Comparison of ENCODE assay signal across 1 cellular context in the genomic region with DNA sequence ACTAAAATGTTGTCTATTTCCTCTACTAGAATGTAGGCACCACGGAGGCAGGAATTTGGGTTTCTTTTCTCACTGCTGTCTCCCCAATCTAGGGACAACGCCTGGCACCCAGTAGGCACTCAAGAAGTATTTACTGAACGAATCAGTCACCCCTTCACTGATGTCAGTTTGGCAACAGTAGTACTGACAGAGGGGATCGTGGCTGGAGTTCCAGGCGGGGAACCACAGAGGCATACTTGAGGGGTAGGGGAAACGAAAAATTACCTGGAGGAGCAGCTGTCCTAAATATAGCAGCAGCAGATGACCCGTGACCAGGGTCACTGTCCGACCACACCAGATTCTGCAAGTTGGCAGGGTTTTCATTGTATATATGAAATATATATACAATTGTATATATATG.
TF ChIP-seq lines count a peak whose summit lies in the region.

No MANE protein-coding gene starts in this region.

TF ChIP-seq in GM12878, 131 proteins besides CTCF, POLR2A, EP300 and RAD21:
- TF ChIP-seq ZNF384 (IDR thresholded peaks at IDR 0.05; ENCODE audit: borderline replicate concordance, low read depth, low read length) (no peak), ZSCAN29 (IDR thresholded peaks at IDR 0.05) (no peak), NR2C2 (IDR thresholded peaks at IDR 0.05; ENCODE audit: borderline replicate concordance, control insufficient read depth, insufficient read length, low read depth) (no peak), RB1 (IDR thresholded peaks at IDR 0.05; ENCODE audit: borderline replicate concordance) (no peak), YY1 (IDR thresholded peaks at IDR 0.05; ENCODE audit: low read depth, low read length) (no peak), BCL11A (IDR thresholded peaks at IDR 0.05; ENCODE audit: low read depth, low read length) (no peak), EGR1 (IDR thresholded peaks at IDR 0.05; ENCODE audit: borderline replicate concordance in 1 of 2, low read depth in 2 of 2, low read length in 2 of 2) (no peak), TCF12 (IDR thresholded peaks at IDR 0.05; ENCODE audit: low read depth, low read length) (no peak), NFYA (IDR thresholded peaks at IDR 0.05; ENCODE audit: borderline replicate concordance, low read depth, low read length) (no peak), TAF1 (IDR thresholded peaks at IDR 0.05; ENCODE audit: borderline replicate concordance, low read depth, low read length) (no peak), SRF (IDR thresholded peaks at IDR 0.05; ENCODE audit: low read depth in 2 of 2, low read length in 2 of 2) (no peak), STAT1 (conservative IDR thresholded peaks at IDR 0.05) (no peak), HCFC1 (IDR thresholded peaks at IDR 0.05; ENCODE audit: low read length) (no peak), NRF1 (conservative IDR thresholded peaks at IDR 0.05; ENCODE audit: low read depth, low read length) (no peak), SREBF2 (IDR thresholded peaks at IDR 0.05; ENCODE audit: low read length) (no peak), SP1 (IDR thresholded peaks at IDR 0.05; ENCODE audit: low read depth, low read length) (no peak)
- TF ChIP-seq, protein P1, sequence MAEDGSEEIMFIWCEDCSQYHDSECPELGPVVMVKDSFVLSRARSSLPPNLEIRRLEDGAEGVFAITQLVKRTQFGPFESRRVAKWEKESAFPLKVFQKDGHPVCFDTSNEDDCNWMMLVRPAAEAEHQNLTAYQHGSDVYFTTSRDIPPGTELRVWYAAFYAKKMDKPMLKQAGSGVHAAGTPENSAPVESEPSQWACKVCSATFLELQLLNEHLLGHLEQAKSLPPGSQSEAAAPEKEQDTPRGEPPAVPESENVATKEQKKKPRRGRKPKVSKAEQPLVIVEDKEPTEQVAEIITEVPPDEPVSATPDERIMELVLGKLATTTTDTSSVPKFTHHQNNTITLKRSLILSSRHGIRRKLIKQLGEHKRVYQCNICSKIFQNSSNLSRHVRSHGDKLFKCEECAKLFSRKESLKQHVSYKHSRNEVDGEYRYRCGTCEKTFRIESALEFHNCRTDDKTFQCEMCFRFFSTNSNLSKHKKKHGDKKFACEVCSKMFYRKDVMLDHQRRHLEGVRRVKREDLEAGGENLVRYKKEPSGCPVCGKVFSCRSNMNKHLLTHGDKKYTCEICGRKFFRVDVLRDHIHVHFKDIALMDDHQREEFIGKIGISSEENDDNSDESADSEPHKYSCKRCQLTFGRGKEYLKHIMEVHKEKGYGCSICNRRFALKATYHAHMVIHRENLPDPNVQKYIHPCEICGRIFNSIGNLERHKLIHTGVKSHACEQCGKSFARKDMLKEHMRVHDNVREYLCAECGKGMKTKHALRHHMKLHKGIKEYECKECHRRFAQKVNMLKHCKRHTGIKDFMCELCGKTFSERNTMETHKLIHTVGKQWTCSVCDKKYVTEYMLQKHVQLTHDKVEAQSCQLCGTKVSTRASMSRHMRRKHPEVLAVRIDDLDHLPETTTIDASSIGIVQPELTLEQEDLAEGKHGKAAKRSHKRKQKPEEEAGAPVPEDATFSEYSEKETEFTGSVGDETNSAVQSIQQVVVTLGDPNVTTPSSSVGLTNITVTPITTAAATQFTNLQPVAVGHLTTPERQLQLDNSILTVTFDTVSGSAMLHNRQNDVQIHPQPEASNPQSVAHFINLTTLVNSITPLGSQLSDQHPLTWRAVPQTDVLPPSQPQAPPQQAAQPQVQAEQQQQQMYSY (CRISPR knock-in tag; IDR thresholded peaks at IDR 0.05) = no peak
- TF ChIP-seq, protein P2, sequence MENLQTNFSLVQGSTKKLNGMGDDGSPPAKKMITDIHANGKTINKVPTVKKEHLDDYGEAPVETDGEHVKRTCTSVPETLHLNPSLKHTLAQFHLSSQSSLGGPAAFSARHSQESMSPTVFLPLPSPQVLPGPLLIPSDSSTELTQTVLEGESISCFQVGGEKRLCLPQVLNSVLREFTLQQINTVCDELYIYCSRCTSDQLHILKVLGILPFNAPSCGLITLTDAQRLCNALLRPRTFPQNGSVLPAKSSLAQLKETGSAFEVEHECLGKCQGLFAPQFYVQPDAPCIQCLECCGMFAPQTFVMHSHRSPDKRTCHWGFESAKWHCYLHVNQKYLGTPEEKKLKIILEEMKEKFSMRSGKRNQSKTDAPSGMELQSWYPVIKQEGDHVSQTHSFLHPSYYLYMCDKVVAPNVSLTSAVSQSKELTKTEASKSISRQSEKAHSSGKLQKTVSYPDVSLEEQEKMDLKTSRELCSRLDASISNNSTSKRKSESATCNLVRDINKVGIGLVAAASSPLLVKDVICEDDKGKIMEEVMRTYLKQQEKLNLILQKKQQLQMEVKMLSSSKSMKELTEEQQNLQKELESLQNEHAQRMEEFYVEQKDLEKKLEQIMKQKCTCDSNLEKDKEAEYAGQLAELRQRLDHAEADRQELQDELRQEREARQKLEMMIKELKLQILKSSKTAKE (IDR thresholded peaks at IDR 0.05; ENCODE audit: low read depth, poor library complexity, severe bottlenecking) = no peak
